ENCODE assay signal across 11 cellular contexts in genomic region chr9:133869674-133870419, GRCh38.
A peak's percentile ranks its signal among the peaks of the same experiment; 100 is the strongest.
DNase-seq lines count a peak whose midpoint lies in the region; ATAC-seq and TF ChIP-seq lines count a peak whose summit lies in the region.
"Had no signal": no experiment of that assay in that cellular context is flagged by ENCODE, and none has a peak within 500 bp of the region (broad histone marks: within the 10 kb centered on the region; RNA-seq: fewer than 3 reads in every experiment).

No MANE protein-coding gene starts in this region.

- intact Hi-C loops in CD14-positive monocyte (cut with micrococcal nuclease) (no loop called here), PC-9 (cut with micrococcal nuclease; ENCODE audit: unreplicated experiment) (no loop called here)

- peak overlapping the region; percentile 25 to 48 for H3K4me3 Mint-ChIP-seq in CD14-positive monocyte
- no peak overlapping the region for H3K4me3 Mint-ChIP-seq in activated T-cell treated with anti-CD3 and anti-CD28 coated beads, Interleukin-2, amount 50 U/mL, for 24 hours

- WGBS in hepatocyte (ENCODE audit: low lambda C conversion rate, missing lambda C conversion rate), result 39% methylated on average over 20 of the region's 20 CpGs

- CTCF ChIA-PET in PC-9 (lab: Charles Lee), result no interaction called here

- H3K79me2 ChIP-seq in hepatocyte (peaks cover 88% of the 10 kb centered on the region), PC-9 (ENCODE audit: low read depth) (peaks cover 28% of the 10 kb centered on the region)

- no TSS peak for BruUV-seq in PC-9 (replicated peaks; lab: Mats Ljungman, UMichigan)

- peaks cover 0 to 7% (median 5%) of the 10 kb centered on the region in 7 donors for H3K9me3 Mint-ChIP-seq in CD14-positive monocyte
- peaks cover 7% of the 10 kb centered on the region for H3K9me3 Mint-ChIP-seq in activated T-cell treated with anti-CD3 and anti-CD28 coated beads, Interleukin-2, amount 50 U/mL, for 24 hours

- H3K4me3 ChIP-seq in hepatocyte, result no peak overlapping the region
- no peak overlapping the region for H3K4me3 ChIP-seq in PC-9

- H3F3A ChIP-seq in PC-9 (ENCODE audit: insufficient read depth, low read depth), result peaks cover 30% of the 10 kb centered on the region

- H3K4me1 Mint-ChIP-seq in CD14-positive monocyte, result peaks cover 13% of the 10 kb centered on the region
- H3K4me1 Mint-ChIP-seq in activated T-cell treated with anti-CD3 and anti-CD28 coated beads, Interleukin-2, amount 50 U/mL, for 24 hours (ENCODE audit: low read depth), result peaks cover 10% of the 10 kb centered on the region

- no peak for DNase-seq in CD14-positive monocyte (ENCODE audit: low spot score)
- peak; percentile 73 for DNase-seq in HuH-7 (ENCODE audit: low spot score)
- no peak for DNase-seq in activated T-cell treated with anti-CD3 and anti-CD28 coated beads, Interleukin-2, amount 50 U/mL, for 24 hours
- DNase-seq in hepatocyte (ENCODE audit: low spot score), result peak; percentile 52
- no peak for DNase-seq in PC-9
- DNase-seq: Caco-2, IMR-90 had no signal

- H3K36me3 Mint-ChIP-seq in CD14-positive monocyte, result peaks cover 11 to 14% of the 10 kb centered on the region in 2 donors
- no peaks in the 10 kb centered on the region for H3K36me3 Mint-ChIP-seq in activated T-cell treated with anti-CD3 and anti-CD28 coated beads, Interleukin-2, amount 50 U/mL, for 24 hours (ENCODE audit: low read depth)

- ATAC-seq in HG02970 (IDR thresholded peaks at IDR 0.05; ENCODE audit: low FRiP score, unreplicated experiment) (no peak), HG03469 (IDR thresholded peaks at IDR 0.05; ENCODE audit: unreplicated experiment) (no peak), GM19397 (IDR thresholded peaks at IDR 0.05; ENCODE audit: unreplicated experiment) (no peak)
- ATAC-seq: Right ventricle myocardium inferior had no signal

- peak overlapping the region in 3 of 7 donors; percentile 18 to 65 (median 42) for H3K27ac Mint-ChIP-seq in CD14-positive monocyte
- peak overlapping the region; percentile 12 for H3K27ac Mint-ChIP-seq in activated T-cell treated with anti-CD3 and anti-CD28 coated beads, Interleukin-2, amount 50 U/mL, for 24 hours

- peak overlapping the region; percentile 37 for H3K27ac ChIP-seq in hepatocyte
- H3K27ac ChIP-seq in PC-9, result no peak overlapping the region

- H3K27me3 Mint-ChIP-seq in CD14-positive monocyte (ENCODE audit: low read depth in 3 of 3), result peaks cover 0 to 23% (median 11%) of the 10 kb centered on the region in 3 donors
- H3K27me3 Mint-ChIP-seq in activated T-cell treated with anti-CD3 and anti-CD28 coated beads, Interleukin-2, amount 50 U/mL, for 24 hours, result peaks cover 9% of the 10 kb centered on the region

- H2AFZ ChIP-seq in hepatocyte (no peak overlapping the region), PC-9 (no peak overlapping the region)

- H3K9me2 ChIP-seq in hepatocyte (replicated peaks; ENCODE audit: insufficient read depth) (no peaks in the 10 kb centered on the region), PC-9 (ENCODE audit: insufficient read depth) (no peaks in the 10 kb centered on the region)

- H3K9me3 ChIP-seq in hepatocyte (ENCODE audit: low read depth) (no peaks in the 10 kb centered on the region), PC-9 (ENCODE audit: insufficient read depth, low read depth) (no peaks in the 10 kb centered on the region)
- H3K9me3 ChIP-seq: Caco-2 had no signal

- H4K20me1 ChIP-seq in hepatocyte (ENCODE audit: insufficient read depth, poor library complexity, severe bottlenecking), result peaks cover 9% of the 10 kb centered on the region
- no peaks in the 10 kb centered on the region for H4K20me1 ChIP-seq in PC-9 (ENCODE audit: insufficient read depth)

- H3K36me3 ChIP-seq in hepatocyte (replicated peaks; ENCODE audit: insufficient read depth, low read depth), result no peaks in the 10 kb centered on the region
- no peaks in the 10 kb centered on the region for H3K36me3 ChIP-seq in PC-9 (ENCODE audit: low read depth)

- H3K4me2 ChIP-seq in hepatocyte, result peak overlapping the region; percentile 38
- H3K4me2 ChIP-seq in PC-9, result no peak overlapping the region

- H3K27me3 ChIP-seq in hepatocyte (no peaks in the 10 kb centered on the region), PC-9 (ENCODE audit: insufficient read depth, low read depth) (no peaks in the 10 kb centered on the region)

- POLR2A ChIA-PET in PC-9 (lab: Charles Lee; ENCODE audit: unreplicated experiment), result no interaction called here

- H3K4me1 ChIP-seq in hepatocyte (ENCODE audit: insufficient read depth) (peaks cover 30% of the 10 kb centered on the region), PC-9 (replicated peaks; ENCODE audit: insufficient read depth) (peaks cover 32% of the 10 kb centered on the region)

- TF ChIP-seq CTCF in CD14-positive monocyte (IDR thresholded peaks at IDR 0.05), result no peak
- no peak for TF ChIP-seq CTCF in hepatocyte (IDR thresholded peaks at IDR 0.05; ENCODE audit: poor library complexity)
- no peak for TF ChIP-seq CTCF in PC-9 (conservative IDR thresholded peaks at IDR 0.05)

Comparison
In these comparisons a context has a peak if more than half of its experiments do, and no peak if none do; other contexts are left out.
1. DNase-seq: peak in HuH-7 (single experiment) and hepatocyte (single experiment); none in CD14-positive monocyte (single experiment), activated T-cell treated with anti-CD3 and anti-CD28 coated beads, Interleukin-2, amount 50 U/mL, for 24 hours (single experiment) and PC-9 (0 of 2).